Comparison of ENCODE assay signal across 35 cellular contexts in genomic region chr20:54215157-54215789, GRCh38. TPM values are rescaled to one million over a fixed set of nuclear protein-coding genes. Genes with fewer than 3 reads are reported as not detected.
"Had no signal": no experiment of that assay in that cellular context is flagged by ENCODE, and none has a peak within 500 bp of the region (broad histone marks: within the 10 kb centered on the region; RNA-seq: fewer than 3 reads in every experiment).

No MANE protein-coding gene starts in this region.

- FAIRE-seq: astrocyte, TTC549 had no signal

- H3K27me3 ChIP-seq: adrenal gland, body of pancreas, brain microvascular endothelial cell, breast epithelium had no signal

- H3K27ac ChIP-seq: adrenal gland, body of pancreas, brain microvascular endothelial cell, breast epithelium, VCaP had no signal

- DNase-seq: activated B cell treated with CpG ODN at 0.5 μM for 24 hours; activated CD4-positive, alpha-beta memory T cell treated with anti-CD3 and anti-CD28 coated beads for 36 hours; activated CD4-positive, alpha-beta T cell treated with anti-CD3 and anti-CD28 coated beads for 4 hours; activated CD4-positive, alpha-beta T cell treated with anti-CD3 and anti-CD28 coated beads, Interleukin-2, amount 10 ng/mL, durations not matched to agents 24 days and 14 days; activated CD4-positive, alpha-beta T cell treated with anti-CD3 and anti-CD28 coated beads, Interleukin-2, amount 50 U/mL, for 1 hour; activated CD4-positive, alpha-beta T cell treated with anti-CD3 and anti-CD28 coated beads, Interleukin-2, amount 50 U/mL, for 4 hours; activated CD4-positive, CD25-positive, alpha-beta regulatory T cell treated with anti-CD3 and anti-CD28 coated beads, Interleukin-2, amount 50 U/mL, for 72 hours; activated CD8-positive, alpha-beta memory T cell treated with anti-CD3 and anti-CD28 coated beads, Interleukin-2, amount 50 U/mL, for 4 hours; activated CD8-positive, alpha-beta T cell treated with anti-CD3 and anti-CD28 coated beads for 36 hours; activated effector memory CD4-positive, alpha-beta T cell treated with anti-CD3 and anti-CD28 coated beads, Interleukin-2, amount 50 U/mL, for 16 hours; activated gamma-delta T cell treated with Interleukin-2 at 50 U/mL for 16 hours; activated naive CD4-positive, alpha-beta T cell; activated naive CD4-positive, alpha-beta T cell treated with anti-CD3 and anti-CD28 coated beads for 36 hours; activated naive CD4-positive, alpha-beta T cell treated with anti-CD3 and anti-CD28 coated beads, Interleukin-2, amount 50 U/mL, for 16 hours; activated naive CD8-positive, alpha-beta T cell treated with anti-CD3 and anti-CD28 coated beads for 36 hours; activated T-cell treated with anti-CD3 and anti-CD28 coated beads for 4 hours; activated T-cell treated with anti-CD3 and anti-CD28 coated beads, Interleukin-2, amount 50 U/mL, for 1 hour; activated T-cell treated with anti-CD3 and anti-CD28 coated beads, Interleukin-2, amount 50 U/mL, for 4 hours; activated T-cell treated with anti-CD3 and anti-CD28 coated beads, Interleukin-2, amount 50 U/mL, for 72 hours; adrenal gland; amniotic stem cell; aorta; body of pancreas; brain microvascular endothelial cell; central memory CD4-positive, alpha-beta T cell; T-helper 2 cell; T-helper 9 cell had no signal

- H3K36me3 ChIP-seq: breast epithelium had no signal

- ATAC-seq: activated CD8-positive, alpha-beta T cell treated with anti-CD3 and anti-CD28 coated beads for 36 hours; activated naive CD4-positive, alpha-beta T cell treated with anti-CD3 and anti-CD28 coated beads, Interleukin-2, amount 50 U/mL, for 72 hours; activated T-cell treated with anti-CD3 and anti-CD28 coated beads, Interleukin-2, amount 50 U/mL, for 4 hours; activated T-cell treated with anti-CD3 and anti-CD28 coated beads, Interleukin-2, amount 50 U/mL, for 72 hours; activated T-helper 17 cell treated with anti-CD3 and anti-CD28 coated beads, Interleukin-2, amount 50 U/mL, for 72 hours; body of pancreas had no signal

- H3K4me1 ChIP-seq: breast epithelium had no signal

- H3K4me3 ChIP-seq: adrenal gland, body of pancreas, breast epithelium had no signal

- H3K9me3 ChIP-seq: adrenal gland, body of pancreas, breast epithelium had no signal

RNA-seq across cellular contexts. Expression of gene CYP24A1, which starts 41.5 kb away (rescaled TPM):
- total RNA-seq: activated B cell treated with CpG ODN at 0.5 μM for 24 hours; activated CD4-positive, alpha-beta T cell treated with anti-CD3 and anti-CD28 coated beads, Interleukin-2, amount 10 ng/mL, durations not matched to agents 24 days and 14 days; activated CD8-positive, alpha-beta T cell treated with anti-CD3 and anti-CD28 coated beads for 36 hours; activated naive CD4-positive, alpha-beta T cell treated with anti-CD3 and anti-CD28 coated beads for 36 hours; activated naive CD4-positive, alpha-beta T cell treated with anti-CD3 and anti-CD28 coated beads, Interleukin-2, amount 50 U/mL, for 72 hours; activated naive CD8-positive, alpha-beta T cell treated with anti-CD3 and anti-CD28 coated beads for 36 hours; activated T-cell treated with anti-CD3 and anti-CD28 coated beads, Interleukin-2, amount 50 U/mL, for 4 hours; activated T-cell treated with anti-CD3 and anti-CD28 coated beads, Interleukin-2, amount 50 U/mL, for 72 hours; activated T-helper 1 cell treated with anti-CD3 and anti-CD28 coated beads, Interleukin-12 subunit alpha, Interleukin-12 subunit beta, Interleukin-2, Interleukin-4 antibody, amounts not matched to agents 30 ng/mL and 10 ng/mL and 1 ng/mL, durations not matched to agents 14 hours and 24 hours and 36 hours; adrenal gland; aorta; body of pancreas; cardiac septum had no signal
- polyA plus RNA-seq: aorta had no signal
